8 cellular contexts compared by ENCODE assay signal in the genomic region with DNA sequence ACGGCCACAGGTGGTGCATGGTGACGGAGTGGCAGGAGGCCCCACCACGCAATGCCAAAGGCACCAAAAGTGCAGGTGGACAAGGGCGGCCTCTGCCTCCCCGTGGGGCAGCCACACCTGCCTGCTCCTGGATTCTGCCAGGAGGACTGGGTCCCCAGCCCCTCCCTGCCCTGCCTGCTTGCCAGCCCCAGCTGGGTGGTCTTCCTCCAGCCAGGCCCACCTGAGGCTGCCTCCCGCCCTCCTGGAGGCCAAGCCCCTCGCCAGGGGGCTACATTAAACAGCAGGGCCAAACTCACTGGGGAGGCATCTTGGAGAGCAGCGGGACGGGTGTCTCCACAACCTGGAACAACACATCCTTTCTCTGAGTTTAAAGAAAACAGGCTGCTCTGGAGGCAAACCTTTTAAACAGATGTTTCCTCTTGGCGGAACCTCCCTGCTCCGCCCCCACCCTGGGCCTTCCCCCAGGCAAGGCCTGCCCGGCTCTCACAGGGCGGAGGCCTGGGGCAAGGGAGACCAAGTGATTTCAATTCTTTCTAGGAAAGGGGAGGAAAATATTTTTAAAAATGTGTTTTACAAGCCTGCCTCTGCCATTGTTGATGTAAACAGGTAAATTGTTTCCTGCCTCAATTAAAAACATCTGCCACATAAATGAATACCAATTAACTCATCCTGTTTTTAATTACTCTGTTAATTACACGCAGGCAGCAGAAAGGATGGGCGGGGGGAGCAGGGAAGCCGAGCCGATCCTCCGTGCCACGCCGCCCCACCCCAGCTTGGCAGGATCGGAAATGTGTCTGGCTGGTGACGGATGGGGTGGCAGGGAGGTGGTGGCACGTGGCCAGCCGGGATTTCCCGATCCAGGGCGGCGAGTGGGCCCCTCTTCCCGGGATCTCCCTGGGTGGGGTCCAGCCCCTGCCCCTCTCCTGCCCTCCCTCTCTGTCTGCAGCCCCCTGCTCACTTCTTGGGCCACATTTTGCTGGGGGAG. TPM values are rescaled to one million over a fixed set of nuclear protein-coding genes. Genes with fewer than 3 reads are reported as not detected.
DNase-seq lines count a peak whose midpoint lies in the region; ATAC-seq, FAIRE-seq and TF ChIP-seq lines count a peak whose summit lies in the region.

No MANE protein-coding gene starts in this region.

- H3K27ac ChIP-seq in AG04450 (ENCODE audit: low read depth, low read length): no peak overlapping the region
- no peak overlapping the region for H3K27ac ChIP-seq in keratinocyte (ENCODE audit: control insufficient read depth, insufficient read depth, low read length)
- H3K27ac ChIP-seq in aorta (ENCODE audit: low read depth in 1 of 2, low read length in 2 of 2): no peak overlapping the region
- H3K27ac ChIP-seq in WERI-Rb-1: no peak overlapping the region

- H3K9ac ChIP-seq in keratinocyte (ENCODE audit: control insufficient read depth, extremely low read depth, insufficient read depth, low read length): peak overlapping the region; percentile 28

- H3K4me3 Mint-ChIP-seq in activated naive CD8-positive, alpha-beta T cell treated with anti-CD3 and anti-CD28 coated beads, Interleukin-2, amount 50 U/mL, for 24 hours: peak overlapping the region; percentile 25

- no peaks in the 10 kb centered on the region for H3K9me1 ChIP-seq in keratinocyte (ENCODE audit: control insufficient read depth, extremely low read depth, insufficient read depth, low read length)

- H3K4me1 Mint-ChIP-seq in activated naive CD8-positive, alpha-beta T cell treated with anti-CD3 and anti-CD28 coated beads, Interleukin-2, amount 50 U/mL, for 24 hours: peaks cover 9% of the 10 kb centered on the region

- CTCF ChIA-PET in AG04450 (lab: Charles Lee): no interaction called here

- no peaks in the 10 kb centered on the region for H3K36me3 Mint-ChIP-seq in activated naive CD8-positive, alpha-beta T cell treated with anti-CD3 and anti-CD28 coated beads, Interleukin-2, amount 50 U/mL, for 24 hours (ENCODE audit: low read depth)

- H3K27me3 Mint-ChIP-seq in activated naive CD8-positive, alpha-beta T cell treated with anti-CD3 and anti-CD28 coated beads, Interleukin-2, amount 50 U/mL, for 24 hours: peaks cover 3% of the 10 kb centered on the region

- DNase-seq in AG04450 (ENCODE audit: low read depth, low spot score) (peak; percentile 13), GM19240 (ENCODE audit: insufficient read length, low spot score) (peak; percentile 84), keratinocyte (ENCODE audit: low read depth, low spot score) (no peak), aorta (peak in 1 of 2 donors; percentile 83), WERI-Rb-1 (no peak)
- DNase-seq in activated naive CD8-positive, alpha-beta T cell treated with anti-CD3 and anti-CD28 coated beads, Interleukin-2, amount 50 U/mL, for 24 hours: no peak

- H3K27me3 ChIP-seq in AG04450 (ENCODE audit: control insufficient read depth, insufficient read depth, low read length) (peaks cover 9% of the 10 kb centered on the region), keratinocyte (ENCODE audit: control insufficient read depth, extremely low read depth, insufficient read depth, low read length) (peaks cover 5% of the 10 kb centered on the region), aorta (ENCODE audit: control insufficient read depth in 1 of 2, insufficient read depth in 2 of 2, low read length in 1 of 2) (no peaks in the 10 kb centered on the region), WERI-Rb-1 (ENCODE audit: insufficient read depth, low read depth, severe bottlenecking) (no peaks in the 10 kb centered on the region)

- no peaks in the 10 kb centered on the region for H3K36me3 ChIP-seq in keratinocyte (ENCODE audit: control insufficient read depth in 2 of 2, extremely low read depth in 1 of 2, insufficient read depth in 2 of 2, low read length in 2 of 2)
- no peaks in the 10 kb centered on the region for H3K36me3 ChIP-seq in aorta (ENCODE audit: control insufficient read depth in 1 of 2, insufficient read depth in 2 of 2, low read length in 1 of 2)
- H3K36me3 ChIP-seq in WERI-Rb-1: no peaks in the 10 kb centered on the region

- H3K9me3 ChIP-seq in AG04450 (ENCODE audit: control insufficient read depth, insufficient read depth, low read length): peaks cover 12% of the 10 kb centered on the region; the same call in 1 of the 2 replicates
- H3K9me3 ChIP-seq in keratinocyte (ENCODE audit: control insufficient read depth, low read depth, low read length): peaks cover 8% of the 10 kb centered on the region
- no peaks in the 10 kb centered on the region for H3K9me3 ChIP-seq in aorta (ENCODE audit: control insufficient read depth, low read length)
- H3K9me3 ChIP-seq in WERI-Rb-1 (ENCODE audit: severe bottlenecking): no peaks in the 10 kb centered on the region

- H3K9me3 Mint-ChIP-seq in activated naive CD8-positive, alpha-beta T cell treated with anti-CD3 and anti-CD28 coated beads, Interleukin-2, amount 50 U/mL, for 24 hours: no peaks in the 10 kb centered on the region

- no peak for TF ChIP-seq CTCF in AG04450 (IDR thresholded peaks at IDR 0.05; ENCODE audit: low read depth, low read length)
- TF ChIP-seq CTCF in keratinocyte (optimal IDR thresholded peaks at IDR 0.05 in 1 of 3, IDR thresholded peaks at IDR 0.05 in 1 of 3, conservative IDR thresholded peaks at IDR 0.05 in 1 of 3; ENCODE audit: extremely low read depth in 1 of 3, insufficient read depth in 2 of 3, low read length in 3 of 3): no peak
- TF ChIP-seq CTCF in WERI-Rb-1 (IDR thresholded peaks at IDR 0.05; ENCODE audit: low read depth, low read length): no peak

- peak overlapping the region; percentile 43 for H3K27ac Mint-ChIP-seq in activated naive CD8-positive, alpha-beta T cell treated with anti-CD3 and anti-CD28 coated beads, Interleukin-2, amount 50 U/mL, for 24 hours

- H4K20me1 ChIP-seq in keratinocyte (ENCODE audit: control insufficient read depth, extremely low read depth, insufficient read depth, low read length): no peaks in the 10 kb centered on the region

- H3K4me2 ChIP-seq in keratinocyte (ENCODE audit: control insufficient read depth, extremely low read depth, insufficient read depth, low read depth, low read length): peak overlapping the region; percentile 58

- dilution Hi-C loops in keratinocyte (cut with MboI; ENCODE audit: extremely low pct_ligation_motif_present, low sequenced_read_pairs): no loop called here

- WGBS in aorta, 2 donors: 17% methylated on average over 27 to 28 of the region's 28 CpGs

- H3K4me1 ChIP-seq in keratinocyte (ENCODE audit: control insufficient read depth, extremely low read depth, insufficient read depth, low read length) (peaks cover 38% of the 10 kb centered on the region), aorta (ENCODE audit: control insufficient read depth in 1 of 2, insufficient read depth in 2 of 2, low read length in 2 of 2) (no peaks in the 10 kb centered on the region)

- no peaks in the 10 kb centered on the region for H3K79me2 ChIP-seq in keratinocyte (ENCODE audit: control insufficient read depth, insufficient read depth, low read length)

- peak overlapping the region; percentile 19 for H2AFZ ChIP-seq in keratinocyte (ENCODE audit: control insufficient read depth, low read length)

- intact Hi-C loops in aorta (cut with DNase I): no loop called here

- POLR2A ChIA-PET in AG04450 (lab: Yijun Ruan, JAX): no interaction called here

- H3K4me3 ChIP-seq in AG04450 (ENCODE audit: low read depth, low read length): no peak overlapping the region
- H3K4me3 ChIP-seq in keratinocyte (ENCODE audit: control insufficient read depth in 2 of 3, extremely low read depth in 1 of 3, insufficient read depth in 2 of 3, low read depth in 1 of 3, low read length in 3 of 3): no peak overlapping the region
- no peak overlapping the region for H3K4me3 ChIP-seq in aorta (ENCODE audit: low read length in 2 of 2)
- H3K4me3 ChIP-seq in WERI-Rb-1 (ENCODE audit: low read depth, low read length): no peak overlapping the region

- no peak for FAIRE-seq in keratinocyte (lab: Jason Lieb, UNC)

- ATAC-seq in activated naive CD8-positive, alpha-beta T cell treated with anti-CD3 and anti-CD28 coated beads, Interleukin-2, amount 50 U/mL, for 24 hours: no peak
- ATAC-seq in aorta (ENCODE audit: low FRiP score): peak; percentile 70
- ATAC-seq in GM18870 (IDR thresholded peaks at IDR 0.05; ENCODE audit: unreplicated experiment): no peak
- no peak for ATAC-seq in HG02588 (IDR thresholded peaks at IDR 0.05; ENCODE audit: unreplicated experiment)

RNA-seq across cellular contexts. Expression of a gene that starts 54.5 kb away (rescaled TPM):
- polyA plus RNA-seq in AG04450 (2011; rRNA removed) (not detected in 2 replicates), keratinocyte (not detected in 3 replicates), aorta (not detected)
- polyA minus RNA-seq in AG04450 (2011; rRNA and poly(A)+ RNA removed): not detected in 2 replicates
- polyA plus RNA-seq in keratinocyte (2011; ENCODE audit: low read depth): not detected
- not detected in 2 replicates for polyA plus RNA-seq in keratinocyte (2011; cell fraction: cytosol; rRNA removed)
- polyA plus RNA-seq in keratinocyte (2011; cell fraction: nucleus; rRNA removed): not detected in 2 replicates
- not detected in 2 replicates for polyA plus RNA-seq in keratinocyte (2012; ENCODE audit: low replicate concordance)
- polyA minus RNA-seq in keratinocyte: not detected in 3 replicates
- polyA minus RNA-seq in keratinocyte (2011; cell fraction: cytosol; rRNA and poly(A)+ RNA removed): not detected
- polyA minus RNA-seq in keratinocyte (2011; cell fraction: nucleus; rRNA and poly(A)+ RNA removed): not detected in 2 replicates
- total RNA-seq in aorta: not detected

RNA-seq across cellular contexts. Expression of a gene that starts 56.1 kb away (rescaled TPM):
- not detected in 2 replicates for polyA plus RNA-seq in AG04450 (2011; rRNA removed)
- not detected in 2 replicates for polyA minus RNA-seq in AG04450 (2011; rRNA and poly(A)+ RNA removed)
- polyA plus RNA-seq in keratinocyte: 0.08 to 0.24 TPM (median 0.18 TPM) in 3 replicates
- 1.3 TPM for polyA plus RNA-seq in keratinocyte (2011; ENCODE audit: low read depth)
- 0.17 and 0.30 TPM in 2 replicates for polyA plus RNA-seq in keratinocyte (2011; cell fraction: cytosol; rRNA removed)
- polyA plus RNA-seq in keratinocyte (2011; cell fraction: nucleus; rRNA removed): 0.37 and 0.43 TPM in 2 replicates
- 0.17 and 0.61 TPM in 2 replicates for polyA plus RNA-seq in keratinocyte (2012; ENCODE audit: low replicate concordance)
- polyA minus RNA-seq in keratinocyte: 0.03 to 0.20 TPM in 2 of 3 replicates, not detected in the other
- polyA minus RNA-seq in keratinocyte (2011; cell fraction: cytosol; rRNA and poly(A)+ RNA removed): not detected
- polyA minus RNA-seq in keratinocyte (2011; cell fraction: nucleus; rRNA and poly(A)+ RNA removed): 0.31 and 0.32 TPM in 2 replicates
- 1 to 10 TPM; 4.4 to 9.4 TPM for total RNA-seq in aorta
- 1 to 10 TPM in 1 of 2 donors, under 1 TPM in 1; 0.18 to 1.0 TPM for polyA plus RNA-seq in aorta

Comparison
In these comparisons a context has a peak if more than half of its experiments do, and no peak if none do; other contexts are left out.
1. DNase-seq: peak in AG04450 (single experiment) and GM19240 (single experiment); none in activated naive CD8-positive, alpha-beta T cell treated with anti-CD3 and anti-CD28 coated beads, Interleukin-2, amount 50 U/mL, for 24 hours (single experiment), keratinocyte (single experiment) and WERI-Rb-1 (single experiment).